ENCODE assay signal across 8 cellular contexts in genomic region chr3:197154-197855, GRCh38. TPM values are rescaled to one million over a fixed set of nuclear protein-coding genes. Genes with fewer than 3 reads are reported as not detected.
DNase-seq lines count a peak whose midpoint lies in the region; ATAC-seq, FAIRE-seq and TF ChIP-seq lines count a peak whose summit lies in the region.

No MANE protein-coding gene starts in this region.

- H3K36me3 ChIP-seq in bronchial epithelial cell (ENCODE audit: control insufficient read depth, insufficient read depth, low read length), result no peaks in the 10 kb centered on the region
- H3K36me3 ChIP-seq in mucosa of descending colon (ENCODE audit: low read depth), result no peaks in the 10 kb centered on the region

- H3K4me1 ChIP-seq in mucosa of descending colon (ENCODE audit: low read depth), result peaks cover 2% of the 10 kb centered on the region

- no peaks in the 10 kb centered on the region for H3K9me3 ChIP-seq in mucosa of descending colon

- intact Hi-C loops in mucosa of descending colon (cut with DNase I, micrococcal nuclease), result no loop called here
- intact Hi-C loops in activated CD8-positive, alpha-beta T cell treated with anti-CD3 and anti-CD28 coated beads for 36 hours (cut with micrococcal nuclease), result no loop called here

- peak; percentile 28 for ATAC-seq in GM21619 (IDR thresholded peaks at IDR 0.05; ENCODE audit: unreplicated experiment)
- peak; percentile 37 for ATAC-seq in mucosa of descending colon
- no peak for ATAC-seq in GM19035 (IDR thresholded peaks at IDR 0.05; ENCODE audit: unreplicated experiment)
- ATAC-seq in activated CD8-positive, alpha-beta T cell treated with anti-CD3 and anti-CD28 coated beads for 36 hours, result no peak

- no peak for FAIRE-seq in bronchial epithelial cell (lab: Jason Lieb, UNC)

- CTCF ChIA-PET in activated CD8-positive, alpha-beta T cell treated with anti-CD3 and anti-CD28 coated beads for 36 hours (lab: Charles Lee), result no interaction called here

- no peaks in the 10 kb centered on the region for H3K9me3 Mint-ChIP-seq in activated CD8-positive, alpha-beta T cell treated with anti-CD3 and anti-CD28 coated beads for 36 hours

- H3K4me1 Mint-ChIP-seq in activated CD8-positive, alpha-beta T cell treated with anti-CD3 and anti-CD28 coated beads for 36 hours (ENCODE audit: low read depth), result no peaks in the 10 kb centered on the region

- DNase-seq in AG08396 (ENCODE audit: low spot score) (peak; percentile 25), bronchial epithelial cell (ENCODE audit: low read depth) (no peak), mucosa of descending colon (peak; percentile 12 to 54 (median 24)), GM19240 (ENCODE audit: insufficient read length, low spot score) (no peak)
- no peak for DNase-seq in activated CD8-positive, alpha-beta T cell treated with anti-CD3 and anti-CD28 coated beads for 36 hours
- no peak for DNase-seq in activated CD4-positive, alpha-beta T cell treated with anti-CD3 and anti-CD28 coated beads, Interleukin-2, amount 50 U/mL, for 48 hours

- no peaks in the 10 kb centered on the region for H3K36me3 Mint-ChIP-seq in activated CD8-positive, alpha-beta T cell treated with anti-CD3 and anti-CD28 coated beads for 36 hours (ENCODE audit: low read depth)

- H3K27me3 ChIP-seq in bronchial epithelial cell (ENCODE audit: control insufficient read depth, insufficient read depth, low read length), result peaks cover 19% of the 10 kb centered on the region

- H3K27ac Mint-ChIP-seq in activated CD8-positive, alpha-beta T cell treated with anti-CD3 and anti-CD28 coated beads for 36 hours, result no peak overlapping the region

- no peak for TF ChIP-seq CTCF in bronchial epithelial cell (IDR thresholded peaks at IDR 0.05; ENCODE audit: insufficient read depth, low read length, severe bottlenecking)
- TF ChIP-seq CTCF in mucosa of descending colon (IDR thresholded peaks at IDR 0.05), result no peak
- no peak for TF ChIP-seq CTCF in activated CD8-positive, alpha-beta T cell treated with anti-CD3 and anti-CD28 coated beads for 36 hours (IDR thresholded peaks at IDR 0.05)

- peaks cover 24% of the 10 kb centered on the region for H3K27me3 Mint-ChIP-seq in activated CD8-positive, alpha-beta T cell treated with anti-CD3 and anti-CD28 coated beads for 36 hours

- no peak overlapping the region for H3K4me3 Mint-ChIP-seq in activated CD8-positive, alpha-beta T cell treated with anti-CD3 and anti-CD28 coated beads for 36 hours

- peak overlapping the region; percentile 18 for H3K4me3 ChIP-seq in bronchial epithelial cell (ENCODE audit: low read depth, low read length)
- no peak overlapping the region for H3K4me3 ChIP-seq in mucosa of descending colon

- POLR2A ChIA-PET in activated CD8-positive, alpha-beta T cell treated with anti-CD3 and anti-CD28 coated beads for 36 hours (lab: Charles Lee), result no interaction called here

RNA-seq across cellular contexts. Expression of gene CHL1, which starts 0.7 kb away (rescaled TPM):
- total RNA-seq in bronchial epithelial cell, result 0.26 TPM in 2 replicates
- 10 to 100 TPM in 1 of 3 donors, 1 to 10 TPM in 2; 9.1 to 48.8 (median 9.3) TPM for total RNA-seq in mucosa of descending colon
- not detected for total RNA-seq in activated CD8-positive, alpha-beta T cell treated with anti-CD3 and anti-CD28 coated beads for 36 hours

Comparison
In these comparisons a context has a peak if more than half of its experiments do, and no peak if none do; other contexts are left out.
1. DNase-seq: peak in AG08396 (single experiment) and mucosa of descending colon (3 of 3); none in bronchial epithelial cell (single experiment), activated CD8-positive, alpha-beta T cell treated with anti-CD3 and anti-CD28 coated beads for 36 hours (single experiment), activated CD4-positive, alpha-beta T cell treated with anti-CD3 and anti-CD28 coated beads, Interleukin-2, amount 50 U/mL, for 48 hours (0 of 2) and GM19240 (single experiment).
2. ATAC-seq: peak in GM21619 (single experiment) and mucosa of descending colon (single experiment); none in GM19035 (single experiment) and activated CD8-positive, alpha-beta T cell treated with anti-CD3 and anti-CD28 coated beads for 36 hours (single experiment).